1 cellular context compared by ENCODE assay signal in the genomic region with DNA sequence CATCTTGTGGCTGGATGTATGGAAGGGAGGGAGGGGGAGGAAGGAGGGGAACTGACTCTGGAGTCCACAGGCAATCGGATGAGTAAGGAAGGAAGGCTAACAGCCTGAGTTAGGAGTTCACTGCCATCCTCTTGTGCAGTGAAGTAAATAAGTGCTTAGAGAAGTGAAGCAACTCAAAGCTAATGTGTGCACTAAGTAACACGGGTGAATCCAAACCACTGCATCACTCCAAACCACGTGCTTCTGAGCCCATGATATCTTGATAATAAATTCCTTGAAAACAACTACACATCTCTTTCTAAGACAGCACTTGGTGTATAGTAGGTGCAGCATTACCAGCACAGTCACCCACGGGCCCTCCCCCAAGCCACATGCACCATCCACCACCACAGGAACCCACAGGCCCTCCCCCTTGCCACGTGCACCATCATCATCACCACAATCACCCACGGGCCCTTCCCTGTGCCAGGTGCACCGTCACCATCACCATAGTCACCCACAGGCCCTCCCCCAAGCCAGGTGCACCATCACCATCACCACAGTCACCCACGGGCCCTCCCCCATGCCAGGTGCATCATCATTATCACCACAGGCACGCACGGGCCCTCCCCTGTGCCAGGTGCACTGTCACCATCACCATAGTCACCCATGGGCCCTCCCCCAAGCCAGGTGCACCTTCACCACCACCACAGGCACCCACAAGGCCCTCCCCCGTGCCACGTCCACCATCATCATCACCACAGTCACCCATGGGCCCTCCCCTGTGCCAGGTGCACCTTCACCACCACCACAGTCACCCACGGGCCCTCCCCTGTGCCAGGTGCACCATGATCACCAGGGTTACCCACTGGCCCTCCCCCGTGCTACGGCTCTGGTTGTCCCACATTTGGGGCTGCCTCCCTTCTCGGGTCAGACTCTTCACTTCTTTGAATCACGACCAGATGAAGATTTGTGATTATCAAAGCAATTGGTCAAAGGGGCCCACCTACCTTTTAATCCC.
TF ChIP-seq lines count a peak whose summit lies in the region.

No MANE protein-coding gene starts in this region.

TF ChIP-seq in HepG2, 621 proteins besides CTCF, POLR2A, EP300 and RAD21 (continued from another document):
- TF ChIP-seq, protein P1, sequence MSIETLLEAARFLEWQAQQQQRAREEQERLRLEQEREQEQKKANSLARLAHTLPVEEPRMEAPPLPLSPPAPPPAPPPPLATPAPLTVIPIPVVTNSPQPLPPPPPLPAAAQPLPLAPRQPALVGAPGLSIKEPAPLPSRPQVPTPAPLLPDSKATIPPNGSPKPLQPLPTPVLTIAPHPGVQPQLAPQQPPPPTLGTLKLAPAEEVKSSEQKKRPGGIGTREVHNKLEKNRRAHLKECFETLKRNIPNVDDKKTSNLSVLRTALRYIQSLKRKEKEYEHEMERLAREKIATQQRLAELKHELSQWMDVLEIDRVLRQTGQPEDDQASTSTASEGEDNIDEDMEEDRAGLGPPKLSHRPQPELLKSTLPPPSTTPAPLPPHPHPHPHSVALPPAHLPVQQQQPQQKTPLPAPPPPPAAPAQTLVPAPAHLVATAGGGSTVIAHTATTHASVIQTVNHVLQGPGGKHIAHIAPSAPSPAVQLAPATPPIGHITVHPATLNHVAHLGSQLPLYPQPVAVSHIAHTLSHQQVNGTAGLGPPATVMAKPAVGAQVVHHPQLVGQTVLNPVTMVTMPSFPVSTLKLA (IDR thresholded peaks at IDR 0.05) = peak; percentile 28; the same call in 1 of the 2 replicates
- TF ChIP-seq POLR2G (IDR thresholded peaks at IDR 0.05; ENCODE audit: low read depth, low read length) = no peak
